In the genomic region with DNA sequence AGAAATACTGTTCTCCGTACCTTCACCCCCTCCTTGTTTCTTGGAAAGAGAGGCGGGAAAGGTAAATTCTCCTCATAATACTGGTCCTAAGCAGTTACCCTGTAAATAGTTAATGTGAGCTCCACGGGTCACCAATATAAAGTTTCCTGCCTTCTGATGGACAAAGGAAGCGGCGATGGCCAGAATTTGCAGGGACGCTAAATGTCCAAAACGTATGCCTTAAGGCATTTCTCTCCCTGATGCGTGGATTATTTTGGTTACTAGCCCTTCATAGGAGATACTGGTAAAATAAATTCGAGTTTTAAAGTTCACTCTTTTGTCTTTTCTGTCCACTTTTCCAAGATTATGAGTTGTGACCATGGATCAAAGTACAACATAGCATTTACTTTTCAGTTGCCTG, we compare ENCODE assay signal across 1 cellular context.
TF ChIP-seq lines count a peak whose summit lies in the region.

No MANE protein-coding gene starts in this region.

TF ChIP-seq in HCT116, 20 proteins besides CTCF, POLR2A, EP300 and RAD21 (continued from another document):
- TF ChIP-seq, protein P1, sequence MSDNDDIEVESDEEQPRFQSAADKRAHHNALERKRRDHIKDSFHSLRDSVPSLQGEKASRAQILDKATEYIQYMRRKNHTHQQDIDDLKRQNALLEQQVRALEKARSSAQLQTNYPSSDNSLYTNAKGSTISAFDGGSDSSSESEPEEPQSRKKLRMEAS (IDR thresholded peaks at IDR 0.05) = no peak
- TF ChIP-seq, protein P2, sequence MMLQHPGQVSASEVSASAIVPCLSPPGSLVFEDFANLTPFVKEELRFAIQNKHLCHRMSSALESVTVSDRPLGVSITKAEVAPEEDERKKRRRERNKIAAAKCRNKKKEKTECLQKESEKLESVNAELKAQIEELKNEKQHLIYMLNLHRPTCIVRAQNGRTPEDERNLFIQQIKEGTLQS (IDR thresholded peaks at IDR 0.05) = no peak
- TF ChIP-seq TCF7L2 (IDR thresholded peaks at IDR 0.05; ENCODE audit: borderline replicate concordance, extremely low read depth, insufficient read depth, insufficient read length) (no peak), POLR2AphosphoS5 (IDR thresholded peaks at IDR 0.05; ENCODE audit: low read depth, low read length) (no peak), ZFX (IDR thresholded peaks at IDR 0.05) (no peak), SP1 (IDR thresholded peaks at IDR 0.05; ENCODE audit: low read depth) (no peak), JUND (IDR thresholded peaks at IDR 0.05) (no peak), EGR1 (IDR thresholded peaks at IDR 0.05; ENCODE audit: low read depth) (no peak)
- TF ChIP-seq, protein P3, sequence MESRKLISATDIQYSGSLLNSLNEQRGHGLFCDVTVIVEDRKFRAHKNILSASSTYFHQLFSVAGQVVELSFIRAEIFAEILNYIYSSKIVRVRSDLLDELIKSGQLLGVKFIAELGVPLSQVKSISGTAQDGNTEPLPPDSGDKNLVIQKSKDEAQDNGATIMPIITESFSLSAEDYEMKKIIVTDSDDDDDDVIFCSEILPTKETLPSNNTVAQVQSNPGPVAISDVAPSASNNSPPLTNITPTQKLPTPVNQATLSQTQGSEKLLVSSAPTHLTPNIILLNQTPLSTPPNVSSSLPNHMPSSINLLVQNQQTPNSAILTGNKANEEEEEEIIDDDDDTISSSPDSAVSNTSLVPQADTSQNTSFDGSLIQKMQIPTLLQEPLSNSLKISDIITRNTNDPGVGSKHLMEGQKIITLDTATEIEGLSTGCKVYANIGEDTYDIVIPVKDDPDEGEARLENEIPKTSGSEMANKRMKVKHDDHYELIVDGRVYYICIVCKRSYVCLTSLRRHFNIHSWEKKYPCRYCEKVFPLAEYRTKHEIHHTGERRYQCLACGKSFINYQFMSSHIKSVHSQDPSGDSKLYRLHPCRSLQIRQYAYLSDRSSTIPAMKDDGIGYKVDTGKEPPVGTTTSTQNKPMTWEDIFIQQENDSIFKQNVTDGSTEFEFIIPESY (IDR thresholded peaks at IDR 0.05; ENCODE audit: extremely low read depth, insufficient replicate concordance, low read length) = no peak
